Comparison of ENCODE assay signal across 8 cellular contexts in genomic region chr19:52138614-52139290, GRCh38. TPM values are rescaled to one million over a fixed set of nuclear protein-coding genes. Genes with fewer than 3 reads are reported as not detected.
DNase-seq lines count a peak whose midpoint lies in the region; ATAC-seq and TF ChIP-seq lines count a peak whose summit lies in the region.

No MANE protein-coding gene starts in this region.

- H3K27me3 ChIP-seq in Peyer's patch (no peaks in the 10 kb centered on the region), brain microvascular endothelial cell (replicated peaks) (no peaks in the 10 kb centered on the region), kidney epithelial cell (ENCODE audit: control insufficient read depth, insufficient read depth, low read length) (no peaks in the 10 kb centered on the region)

- in situ Hi-C loops in brain microvascular endothelial cell (cut with HindIII; ENCODE audit: low pct_ligation_motif_present, low sequenced_read_pairs), result no loop called here

- peaks cover 0 to 16% (median 4%) of the 10 kb centered on the region in 4 donors for H3K4me1 ChIP-seq in Peyer's patch

- H3K36me3 ChIP-seq in Peyer's patch (no peaks in the 10 kb centered on the region), brain microvascular endothelial cell (replicated peaks) (no peaks in the 10 kb centered on the region), kidney epithelial cell (ENCODE audit: control insufficient read depth, insufficient read depth, low read length) (no peaks in the 10 kb centered on the region)

- H3K4me3 ChIP-seq in Peyer's patch (peak overlapping the region; percentile 73 to 77 (median 76)), brain microvascular endothelial cell (ENCODE audit: low read depth, low read length) (peak overlapping the region; percentile 68), kidney epithelial cell (ENCODE audit: low read depth, low read length) (peak overlapping the region; percentile 77)

- TF ChIP-seq POLR2A in Peyer's patch (IDR thresholded peaks at IDR 0.05), result no peak

- H3K27ac ChIP-seq in Peyer's patch (peak overlapping the region; percentile 88 to 98 (median 89)), brain microvascular endothelial cell (peak overlapping the region; percentile 74)

- no peak for TF ChIP-seq CTCF in Peyer's patch (IDR thresholded peaks at IDR 0.05)
- no peak for TF ChIP-seq CTCF in brain microvascular endothelial cell (IDR thresholded peaks at IDR 0.05; ENCODE audit: low read depth, low read length, missing control alignments)
- no peak for TF ChIP-seq CTCF in kidney epithelial cell (IDR thresholded peaks at IDR 0.05; ENCODE audit: insufficient read depth, low read length, poor library complexity, severe bottlenecking)

- ATAC-seq in GM18520 (IDR thresholded peaks at IDR 0.05; ENCODE audit: unreplicated experiment) (no peak), HG02763 (IDR thresholded peaks at IDR 0.05; ENCODE audit: unreplicated experiment) (no peak)

- peaks cover 0 to 8% (median 0%) of the 10 kb centered on the region in 4 donors for H3K9me3 ChIP-seq in Peyer's patch

- DNase-seq in CMK (ENCODE audit: low read depth), result peak; percentile 17
- peak; percentile 7 for DNase-seq in HS-27A (ENCODE audit: low read depth)
- DNase-seq in Peyer's patch, result peak in 2 of 3 donors; percentile 34 to 50
- DNase-seq in brain microvascular endothelial cell, result peak; percentile 12
- DNase-seq in kidney epithelial cell (ENCODE audit: low read depth), result no peak
- peak; percentile 40 for DNase-seq in stimulated activated CD4-positive, alpha-beta T cell treated with anti-CD3 and anti-CD28 coated beads, Interleukin-1b, Interleukin-23, amount 100 ng/mL, for 48 hours

RNA-seq across cellular contexts. Expression of gene ZNF616, which starts 1.0 kb away (rescaled TPM):
- total RNA-seq in Peyer's patch, result 1 to 10 TPM; 4.9 to 9.9 (median 5.3) TPM
- 4.6 and 12.9 TPM in 2 replicates for total RNA-seq in kidney epithelial cell

RNA-seq across cellular contexts. Expression of gene ZNF836, which starts 32.7 kb away (rescaled TPM):
- total RNA-seq in Peyer's patch (10 to 100 TPM in 1 of 4 donors, 1 to 10 TPM in 3; 7.0 to 11.9 (median 9.2) TPM), kidney epithelial cell (4.8 and 9.9 TPM in 2 replicates)

RNA-seq across cellular contexts. Expression of gene ZNF841, which starts 43.2 kb away (rescaled TPM):
- total RNA-seq in Peyer's patch (10 to 100 TPM; 18.4 to 56.9 (median 24.5) TPM), kidney epithelial cell (8.4 and 10.3 TPM in 2 replicates)

RNA-seq across cellular contexts. Expression of gene PPP2R1A, which starts 51.1 kb away (rescaled TPM):
- 100 to 1,000 TPM; 198 to 284 (median 234) TPM for total RNA-seq in Peyer's patch
- 329 and 361 TPM in 2 replicates for total RNA-seq in kidney epithelial cell
